In the genomic region with DNA sequence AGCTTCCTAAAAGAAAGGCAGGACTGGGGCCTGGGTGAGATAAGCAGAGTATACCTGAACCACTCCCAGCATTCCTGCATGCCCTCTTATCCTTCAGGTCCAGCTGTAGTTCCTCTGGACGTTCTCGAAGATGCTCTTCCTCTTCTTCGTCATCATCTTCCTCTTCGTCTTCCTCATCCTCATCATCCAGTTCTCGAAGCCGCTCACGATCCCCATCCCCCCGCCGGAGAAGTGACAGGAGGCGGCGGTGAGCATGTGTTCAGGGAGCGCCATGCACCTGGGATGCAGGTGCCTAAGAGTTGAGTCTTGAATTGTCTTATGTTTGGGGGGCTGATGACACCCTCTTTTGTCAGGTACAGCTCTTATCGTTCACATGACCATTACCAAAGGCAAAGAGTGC, we compare ENCODE assay signal across 25 cellular contexts. TPM values are rescaled to one million over a fixed set of nuclear protein-coding genes. Genes with fewer than 3 reads are reported as not detected.
DNase-seq lines count a peak whose midpoint lies in the region; ATAC-seq and TF ChIP-seq lines count a peak whose summit lies in the region.
"Had no signal": no experiment of that assay in that cellular context is flagged by ENCODE, and none has a peak within 500 bp of the region (broad histone marks: within the 10 kb centered on the region; RNA-seq: fewer than 3 reads in every experiment).

No MANE protein-coding gene starts in this region.

- no peak overlapping the region for H3K4me3 Mint-ChIP-seq in activated CD8-positive, alpha-beta T cell treated with anti-CD3 and anti-CD28 coated beads for 36 hours
- H3K4me3 Mint-ChIP-seq in activated CD8-positive, alpha-beta T cell treated with anti-CD3 and anti-CD28 coated beads, Interleukin-2, amount 10 ng/mL, durations not matched to agents 7 days and 5 days: no peak overlapping the region
- H3K4me3 Mint-ChIP-seq in Calu3 (ENCODE audit: low read depth, unreplicated experiment) (no peak overlapping the region), WTC11 (no peak overlapping the region)
- H3K4me3 Mint-ChIP-seq in naive thymus-derived CD8-positive, alpha-beta T cell: no peak overlapping the region
- H3K4me3 Mint-ChIP-seq: activated T-cell treated with anti-CD3 and anti-CD28 coated beads, Interleukin-2, amount 50 U/mL, for 72 hours; stimulated activated naive CD8-positive, alpha-beta T cell treated with anti-CD3 and anti-CD28 coated beads, Interleukin-15, Interleukin-2, amounts not matched to agents 100 ng/mL and 50 ng/mL, for 24 hours had no signal

- BruUV-seq in Calu3 (replicated peaks; lab: Mats Ljungman, UMichigan): no TSS peak

- TF ChIP-seq CTCF in activated CD8-positive, alpha-beta T cell treated with anti-CD3 and anti-CD28 coated beads for 36 hours (IDR thresholded peaks at IDR 0.05): no peak
- no peak for TF ChIP-seq CTCF in Calu3 (IDR thresholded peaks at IDR 0.05; ENCODE audit: unreplicated experiment)
- no peak for TF ChIP-seq CTCF in WTC11 (IDR thresholded peaks at IDR 0.05)
- no peak for TF ChIP-seq CTCF in foreskin fibroblast (IDR thresholded peaks at IDR 0.05; ENCODE audit: low read depth, low read length)

- peak overlapping the region; percentile 21 for H3K27ac Mint-ChIP-seq in activated CD8-positive, alpha-beta T cell treated with anti-CD3 and anti-CD28 coated beads for 36 hours
- H3K27ac Mint-ChIP-seq in activated CD8-positive, alpha-beta T cell treated with anti-CD3 and anti-CD28 coated beads, Interleukin-2, amount 10 ng/mL, durations not matched to agents 7 days and 5 days: no peak overlapping the region
- H3K27ac Mint-ChIP-seq in Calu3 (ENCODE audit: unreplicated experiment) (peak overlapping the region; percentile 9), WTC11 (peak overlapping the region; percentile 30; the same call in 1 of the 2 replicates)
- H3K27ac Mint-ChIP-seq in naive thymus-derived CD8-positive, alpha-beta T cell: peak overlapping the region in 7 of 10 donors; percentile 22 to 85 (median 45)

- CTCF ChIA-PET in activated CD8-positive, alpha-beta T cell treated with anti-CD3 and anti-CD28 coated beads for 36 hours (lab: Charles Lee): interaction anchor here (1.1 to 1.5 kb wide), 3 partner anchors 8 to 17 kb away, joined by 3 to 5 read pairs (median 4); no protein-coding TSS in a partner anchor
- CTCF ChIA-PET in activated CD8-positive, alpha-beta T cell treated with anti-CD3 and anti-CD28 coated beads, Interleukin-2, amount 10 ng/mL, durations not matched to agents 7 days and 5 days (lab: Charles Lee): interaction anchor here (0.8 to 3.1 kb wide), 3 partner anchors 10 to 30 kb away, joined by 3 to 11 read pairs (median 7); partner anchors contain the start of gene PPRC1
- CTCF ChIA-PET in Calu3 (lab: Charles Lee): no interaction called here
- CTCF ChIA-PET in WTC11 (lab: Charles Lee): interaction anchor here (1.4 kb wide), 1 partner anchor 10 kb away, joined by 3 read pairs; no protein-coding TSS in a partner anchor

- H3K36me3 Mint-ChIP-seq in activated CD8-positive, alpha-beta T cell treated with anti-CD3 and anti-CD28 coated beads for 36 hours (ENCODE audit: low read depth): peaks cover 79% of the 10 kb centered on the region
- H3K36me3 Mint-ChIP-seq in activated CD8-positive, alpha-beta T cell treated with anti-CD3 and anti-CD28 coated beads, Interleukin-2, amount 10 ng/mL, durations not matched to agents 7 days and 5 days (ENCODE audit: low read depth): peaks cover 84% of the 10 kb centered on the region
- peaks cover 71% of the 10 kb centered on the region for H3K36me3 Mint-ChIP-seq in Calu3 (ENCODE audit: insufficient read depth, unreplicated experiment)
- H3K36me3 Mint-ChIP-seq in WTC11: peaks cover 71% of the 10 kb centered on the region
- H3K36me3 Mint-ChIP-seq in naive thymus-derived CD8-positive, alpha-beta T cell: peaks cover 0 to 63% (median 15%) of the 10 kb centered on the region in 3 donors

- intact Hi-C loops in activated CD8-positive, alpha-beta T cell treated with anti-CD3 and anti-CD28 coated beads for 36 hours (cut with micrococcal nuclease): no loop called here
- intact Hi-C loops in Calu3 (cut with micrococcal nuclease; ENCODE audit: unreplicated experiment): no loop called here

- no peaks in the 10 kb centered on the region for H3K27me3 Mint-ChIP-seq in activated CD8-positive, alpha-beta T cell treated with anti-CD3 and anti-CD28 coated beads for 36 hours
- no peaks in the 10 kb centered on the region for H3K27me3 Mint-ChIP-seq in activated CD8-positive, alpha-beta T cell treated with anti-CD3 and anti-CD28 coated beads, Interleukin-2, amount 10 ng/mL, durations not matched to agents 7 days and 5 days (ENCODE audit: low read depth)
- no peaks in the 10 kb centered on the region for H3K27me3 Mint-ChIP-seq in Calu3 (ENCODE audit: unreplicated experiment)
- no peaks in the 10 kb centered on the region for H3K27me3 Mint-ChIP-seq in WTC11 (ENCODE audit: low read depth)
- H3K27me3 Mint-ChIP-seq in naive thymus-derived CD8-positive, alpha-beta T cell: no peaks in the 10 kb centered on the region
- H3K27me3 Mint-ChIP-seq: stimulated activated naive CD8-positive, alpha-beta T cell treated with anti-CD3 and anti-CD28 coated beads, Interleukin-15, Interleukin-2, amounts not matched to agents 100 ng/mL and 50 ng/mL, for 24 hours had no signal

- H3K4me3 ChIP-seq in foreskin fibroblast (ENCODE audit: low read depth in 1 of 2, low read length in 2 of 2): no peak overlapping the region
- H3K4me3 ChIP-seq: ascending aorta, gastrocnemius medialis, hepatocyte, Peyer's patch had no signal

- H3K9me3 Mint-ChIP-seq in activated CD8-positive, alpha-beta T cell treated with anti-CD3 and anti-CD28 coated beads for 36 hours: no peaks in the 10 kb centered on the region
- no peaks in the 10 kb centered on the region for H3K9me3 Mint-ChIP-seq in activated CD8-positive, alpha-beta T cell treated with anti-CD3 and anti-CD28 coated beads, Interleukin-2, amount 10 ng/mL, durations not matched to agents 7 days and 5 days (ENCODE audit: insufficient read depth)
- H3K9me3 Mint-ChIP-seq in Calu3 (ENCODE audit: low read depth, unreplicated experiment) (no peaks in the 10 kb centered on the region), WTC11 (no peaks in the 10 kb centered on the region)
- no peaks in the 10 kb centered on the region for H3K9me3 Mint-ChIP-seq in naive thymus-derived CD8-positive, alpha-beta T cell
- H3K9me3 Mint-ChIP-seq: activated T-cell treated with anti-CD3 and anti-CD28 coated beads, Interleukin-2, amount 50 U/mL, for 72 hours; stimulated activated naive CD8-positive, alpha-beta T cell treated with anti-CD3 and anti-CD28 coated beads, Interleukin-15, Interleukin-2, amounts not matched to agents 100 ng/mL and 50 ng/mL, for 24 hours had no signal

- POLR2A ChIA-PET in activated CD8-positive, alpha-beta T cell treated with anti-CD3 and anti-CD28 coated beads for 36 hours (lab: Charles Lee): interaction anchor here (1.3 to 12.5 kb wide), 4 partner anchors 9 to 32 kb away, joined by 3 to 250 read pairs (median 40); no protein-coding TSS in a partner anchor
- POLR2A ChIA-PET in activated CD8-positive, alpha-beta T cell treated with anti-CD3 and anti-CD28 coated beads, Interleukin-2, amount 10 ng/mL, durations not matched to agents 7 days and 5 days (lab: Charles Lee): interaction anchor here (1.3 to 1.8 kb wide), 2 partner anchors 11 to 13 kb away, joined by 5 to 6 read pairs; no protein-coding TSS in a partner anchor
- POLR2A ChIA-PET in WTC11 (lab: Charles Lee): interaction anchor here (1.2 kb wide), 1 partner anchor 16 kb away, joined by 3 read pairs; the partner anchor contains the start of gene PPRC1
- POLR2A ChIA-PET in naive thymus-derived CD8-positive, alpha-beta T cell (lab: Charles Lee): interaction anchor here (0.9 to 1.0 kb wide), 2 partner anchors 11 to 16 kb away, joined by 5 read pairs; partner anchors contain the start of gene PPRC1

- H3K4me1 Mint-ChIP-seq in activated CD8-positive, alpha-beta T cell treated with anti-CD3 and anti-CD28 coated beads for 36 hours (ENCODE audit: low read depth): peaks cover 14% of the 10 kb centered on the region
- H3K4me1 Mint-ChIP-seq in activated CD8-positive, alpha-beta T cell treated with anti-CD3 and anti-CD28 coated beads, Interleukin-2, amount 10 ng/mL, durations not matched to agents 7 days and 5 days (ENCODE audit: low read depth): peaks cover 22% of the 10 kb centered on the region
- H3K4me1 Mint-ChIP-seq in Calu3 (ENCODE audit: low read depth, unreplicated experiment): peaks cover 17% of the 10 kb centered on the region
- peaks cover 16% of the 10 kb centered on the region for H3K4me1 Mint-ChIP-seq in WTC11
- H3K4me1 Mint-ChIP-seq in naive thymus-derived CD8-positive, alpha-beta T cell: peaks cover 16 to 26% (median 23%) of the 10 kb centered on the region in 4 donors

- DNase-seq in activated CD8-positive, alpha-beta T cell treated with anti-CD3 and anti-CD28 coated beads for 36 hours: no peak
- DNase-seq in activated CD8-positive, alpha-beta T cell treated with anti-CD3 and anti-CD28 coated beads, Interleukin-2, amount 10 ng/mL, durations not matched to agents 7 days and 5 days: no peak
- no peak for DNase-seq in Calu3
- no peak for DNase-seq in WTC11 (ENCODE audit: low spot score)
- DNase-seq in naive thymus-derived CD8-positive, alpha-beta T cell: no peak
- no peak for DNase-seq in foreskin fibroblast
- no peak for DNase-seq in NOMO-1 treated with DMSO at 0.1 percent for 48 hours (lab: John Stamatoyannopoulos, UW; ENCODE audit: unreplicated experiment)
- no peak for DNase-seq in NCI-H82 treated with DMSO at 0.1 percent for 48 hours (lab: John Stamatoyannopoulos, UW; ENCODE audit: unreplicated experiment)
- DNase-seq: activated naive CD4-positive, alpha-beta T cell treated with anti-CD3 and anti-CD28 coated beads, Interleukin-2, amount 50 U/mL, for 16 hours; activated T-cell treated with anti-CD3 and anti-CD28 coated beads, Interleukin-2, amount 50 U/mL, for 72 hours; caudate nucleus; dermis blood vessel endothelial cell; gastrocnemius medialis; left cardiac atrium; mammary epithelial cell; NCI-H1048; NCI-H1930; NCI-H2227 treated with DMSO at 0.1 percent for 48 hours; NCI-H526 treated with DMSO at 0.1 percent for 48 hours; Peyer's patch; SIG-M5; stimulated activated CD4-positive, alpha-beta T cell treated with anti-CD3 and anti-CD28 coated beads, Interleukin-15, amount 100 ng/mL, for 24 hours had no signal

- ATAC-seq in activated CD8-positive, alpha-beta T cell treated with anti-CD3 and anti-CD28 coated beads for 36 hours: no peak
- ATAC-seq in activated CD8-positive, alpha-beta T cell treated with anti-CD3 and anti-CD28 coated beads, Interleukin-2, amount 10 ng/mL, durations not matched to agents 7 days and 5 days: no peak
- ATAC-seq in WTC11: no peak
- no peak for ATAC-seq in naive thymus-derived CD8-positive, alpha-beta T cell
- ATAC-seq: activated T-cell treated with anti-CD3 and anti-CD28 coated beads, Interleukin-2, amount 50 U/mL, for 72 hours; gastrocnemius medialis; left cardiac atrium had no signal

RNA-seq across cellular contexts. Expression of gene NOLC1, which starts 3.9 kb away (rescaled TPM):
- total RNA-seq in activated CD8-positive, alpha-beta T cell treated with anti-CD3 and anti-CD28 coated beads for 36 hours: 100 to 1,000 TPM; 210 to 215 TPM
- 10 to 100 TPM; 94.1 to 95.3 TPM for total RNA-seq in activated CD8-positive, alpha-beta T cell treated with anti-CD3 and anti-CD28 coated beads, Interleukin-2, amount 10 ng/mL, durations not matched to agents 7 days and 5 days
- total RNA-seq in Calu3 (2022) (78.4 and 93.3 TPM in 2 replicates), WTC11 (2021) (125 to 165 TPM (median 129 TPM) in 3 replicates)
- total RNA-seq in naive thymus-derived CD8-positive, alpha-beta T cell: 10 to 100 TPM; 64.0 to 71.2 TPM
- polyA plus RNA-seq in naive thymus-derived CD8-positive, alpha-beta T cell: 10 to 100 TPM; 44.1 to 87.9 (median 74.0) TPM

RNA-seq across cellular contexts. Expression of gene PPRC1, which starts 15.4 kb away (rescaled TPM):
- 10 to 100 TPM; 68.6 to 72.2 TPM for total RNA-seq in activated CD8-positive, alpha-beta T cell treated with anti-CD3 and anti-CD28 coated beads for 36 hours
- total RNA-seq in activated CD8-positive, alpha-beta T cell treated with anti-CD3 and anti-CD28 coated beads, Interleukin-2, amount 10 ng/mL, durations not matched to agents 7 days and 5 days: 10 to 100 TPM; 56.5 to 58.9 TPM
- total RNA-seq in Calu3 (2022) (43.9 and 49.3 TPM in 2 replicates), WTC11 (2021) (68.0 to 79.4 TPM (median 69.7 TPM) in 3 replicates)
- total RNA-seq in naive thymus-derived CD8-positive, alpha-beta T cell: 10 to 100 TPM; 42.4 to 45.1 TPM
- polyA plus RNA-seq in naive thymus-derived CD8-positive, alpha-beta T cell: 10 to 100 TPM in 2 of 3 donors, 1 to 10 TPM in 1; 6.2 to 23.7 (median 13.5) TPM

RNA-seq across cellular contexts. Expression of gene LDB1, which starts 28.1 kb away (rescaled TPM):
- total RNA-seq in activated CD8-positive, alpha-beta T cell treated with anti-CD3 and anti-CD28 coated beads for 36 hours: 10 to 100 TPM; 68.5 to 70.9 TPM
- 10 to 100 TPM; 83.6 to 87.1 TPM for total RNA-seq in activated CD8-positive, alpha-beta T cell treated with anti-CD3 and anti-CD28 coated beads, Interleukin-2, amount 10 ng/mL, durations not matched to agents 7 days and 5 days
- 25.8 and 27.5 TPM in 2 replicates for total RNA-seq in Calu3 (2022)
- total RNA-seq in WTC11 (2021): 89.1 to 100 TPM (median 94.2 TPM) in 3 replicates
- 100 to 1,000 TPM; 149 to 156 TPM for total RNA-seq in naive thymus-derived CD8-positive, alpha-beta T cell
- polyA plus RNA-seq in naive thymus-derived CD8-positive, alpha-beta T cell: 10 to 100 TPM; 29.2 to 45.1 (median 40.7) TPM
